Comparison of ENCODE assay signal across 1 cellular context in genomic region chr10:21533577-21534475, GRCh38.
TF ChIP-seq lines count a peak whose summit lies in the region.

Gene MLLT10, plus strand, starts transcription at chr10:21534232. Its CDS starts 413 bp downstream, at chr10:21534645.

TF ChIP-seq in K562, 482 proteins besides CTCF, POLR2A, EP300 and RAD21 (continued from another document):
- TF ChIP-seq SRSF7 (optimal IDR thresholded peaks at IDR 0.05; ENCODE audit: low read depth, low read length) (no peak), TAF1 (IDR thresholded peaks at IDR 0.05; ENCODE audit: control insufficient read depth, extremely low read depth, insufficient read depth, low read length, severe bottlenecking) (peak; percentile 77), MTA3 (IDR thresholded peaks at IDR 0.05; ENCODE audit: borderline replicate concordance) (peak; percentile 77; the same call in 1 of the 2 replicates), ATF1 (CRISPR knock-in tag; IDR thresholded peaks at IDR 0.05) (no peak), ATF1 (tag; IDR thresholded peaks at IDR 0.05) (peak; percentile 75), HBP1 (CRISPR knock-in tag; IDR thresholded peaks at IDR 0.05) (0 out of 2 replicates have a peak, but pooled peaks have one; percentile 8), PML (IDR thresholded peaks at IDR 0.05; ENCODE audit: low read length) (peak; percentile 56; the same call in 1 of the 2 replicates)
- TF ChIP-seq, protein P1, sequence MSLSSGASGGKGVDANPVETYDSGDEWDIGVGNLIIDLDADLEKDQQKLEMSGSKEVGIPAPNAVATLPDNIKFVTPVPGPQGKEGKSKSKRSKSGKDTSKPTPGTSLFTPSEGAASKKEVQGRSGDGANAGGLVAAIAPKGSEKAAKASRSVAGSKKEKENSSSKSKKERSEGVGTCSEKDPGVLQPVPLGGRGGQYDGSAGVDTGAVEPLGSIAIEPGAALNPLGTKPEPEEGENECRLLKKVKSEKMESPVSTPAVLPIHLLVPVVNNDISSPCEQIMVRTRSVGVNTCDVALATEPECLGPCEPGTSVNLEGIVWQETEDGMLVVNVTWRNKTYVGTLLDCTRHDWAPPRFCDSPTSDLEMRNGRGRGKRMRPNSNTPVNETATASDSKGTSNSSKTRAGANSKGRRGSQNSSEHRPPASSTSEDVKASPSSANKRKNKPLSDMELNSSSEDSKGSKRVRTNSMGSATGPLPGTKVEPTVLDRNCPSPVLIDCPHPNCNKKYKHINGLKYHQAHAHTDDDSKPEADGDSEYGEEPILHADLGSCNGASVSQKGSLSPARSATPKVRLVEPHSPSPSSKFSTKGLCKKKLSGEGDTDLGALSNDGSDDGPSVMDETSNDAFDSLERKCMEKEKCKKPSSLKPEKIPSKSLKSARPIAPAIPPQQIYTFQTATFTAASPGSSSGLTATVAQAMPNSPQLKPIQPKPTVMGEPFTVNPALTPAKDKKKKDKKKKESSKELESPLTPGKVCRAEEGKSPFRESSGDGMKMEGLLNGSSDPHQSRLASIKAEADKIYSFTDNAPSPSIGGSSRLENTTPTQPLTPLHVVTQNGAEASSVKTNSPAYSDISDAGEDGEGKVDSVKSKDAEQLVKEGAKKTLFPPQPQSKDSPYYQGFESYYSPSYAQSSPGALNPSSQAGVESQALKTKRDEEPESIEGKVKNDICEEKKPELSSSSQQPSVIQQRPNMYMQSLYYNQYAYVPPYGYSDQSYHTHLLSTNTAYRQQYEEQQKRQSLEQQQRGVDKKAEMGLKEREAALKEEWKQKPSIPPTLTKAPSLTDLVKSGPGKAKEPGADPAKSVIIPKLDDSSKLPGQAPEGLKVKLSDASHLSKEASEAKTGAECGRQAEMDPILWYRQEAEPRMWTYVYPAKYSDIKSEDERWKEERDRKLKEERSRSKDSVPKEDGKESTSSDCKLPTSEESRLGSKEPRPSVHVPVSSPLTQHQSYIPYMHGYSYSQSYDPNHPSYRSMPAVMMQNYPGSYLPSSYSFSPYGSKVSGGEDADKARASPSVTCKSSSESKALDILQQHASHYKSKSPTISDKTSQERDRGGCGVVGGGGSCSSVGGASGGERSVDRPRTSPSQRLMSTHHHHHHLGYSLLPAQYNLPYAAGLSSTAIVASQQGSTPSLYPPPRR (CRISPR knock-in tag; IDR thresholded peaks at IDR 0.05; ENCODE audit: borderline replicate concordance): no peak
- TF ChIP-seq, protein P2, sequence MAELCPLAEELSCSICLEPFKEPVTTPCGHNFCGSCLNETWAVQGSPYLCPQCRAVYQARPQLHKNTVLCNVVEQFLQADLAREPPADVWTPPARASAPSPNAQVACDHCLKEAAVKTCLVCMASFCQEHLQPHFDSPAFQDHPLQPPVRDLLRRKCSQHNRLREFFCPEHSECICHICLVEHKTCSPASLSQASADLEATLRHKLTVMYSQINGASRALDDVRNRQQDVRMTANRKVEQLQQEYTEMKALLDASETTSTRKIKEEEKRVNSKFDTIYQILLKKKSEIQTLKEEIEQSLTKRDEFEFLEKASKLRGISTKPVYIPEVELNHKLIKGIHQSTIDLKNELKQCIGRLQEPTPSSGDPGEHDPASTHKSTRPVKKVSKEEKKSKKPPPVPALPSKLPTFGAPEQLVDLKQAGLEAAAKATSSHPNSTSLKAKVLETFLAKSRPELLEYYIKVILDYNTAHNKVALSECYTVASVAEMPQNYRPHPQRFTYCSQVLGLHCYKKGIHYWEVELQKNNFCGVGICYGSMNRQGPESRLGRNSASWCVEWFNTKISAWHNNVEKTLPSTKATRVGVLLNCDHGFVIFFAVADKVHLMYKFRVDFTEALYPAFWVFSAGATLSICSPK (IDR thresholded peaks at IDR 0.05; ENCODE audit: borderline replicate concordance): 0 out of 2 replicates have a peak, but pooled peaks have one; percentile 23
- TF ChIP-seq, protein P3, sequence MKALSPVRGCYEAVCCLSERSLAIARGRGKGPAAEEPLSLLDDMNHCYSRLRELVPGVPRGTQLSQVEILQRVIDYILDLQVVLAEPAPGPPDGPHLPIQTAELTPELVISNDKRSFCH (CRISPR knock-in tag; IDR thresholded peaks at IDR 0.05): no peak
- TF ChIP-seq, protein P3 (tag; IDR thresholded peaks at IDR 0.05): 0 out of 2 replicates have a peak, but pooled peaks have one; percentile 36
TF ChIP-seq in K562: peak in this region for 134.
